ENCODE assay signal across 7 cellular contexts in genomic region chr2:190533968-190534309, GRCh38. TPM values are rescaled to one million over a fixed set of nuclear protein-coding genes. Genes with fewer than 3 reads are reported as not detected.
DNase-seq lines count a peak whose midpoint lies in the region; ATAC-seq and TF ChIP-seq lines count a peak whose summit lies in the region.

No MANE protein-coding gene starts in this region.

- ATAC-seq in GM19438 (IDR thresholded peaks at IDR 0.05; ENCODE audit: low read depth, unreplicated experiment): peak; percentile 4
- ATAC-seq in HG03342 (IDR thresholded peaks at IDR 0.05; ENCODE audit: unreplicated experiment): peak; percentile 22
- peak; percentile 6 for ATAC-seq in aorta (ENCODE audit: low FRiP score)

- H3K9me3 ChIP-seq in neuron (ENCODE audit: low read length) (no peaks in the 10 kb centered on the region), aorta (ENCODE audit: control insufficient read depth, low read length) (peaks cover 1% of the 10 kb centered on the region)

- peak; percentile 47 for DNase-seq in activated CD4-positive, alpha-beta T cell treated with anti-CD3 and anti-CD28 coated beads, Interleukin-2, amount 50 U/mL, for 1 hour
- DNase-seq in endothelial cell (ENCODE audit: low spot score) (no peak), aorta (no peak), KG1 (lab: John Stamatoyannopoulos, UW) (no peak)

- H3K27me3 Mint-ChIP-seq in endothelial cell (ENCODE audit: unreplicated experiment): peaks cover 4% of the 10 kb centered on the region

- WGBS in aorta, 2 donors: 3% methylated on average over 13 of the region's 13 CpGs

- TF ChIP-seq CTCF in endothelial cell (IDR thresholded peaks at IDR 0.05; ENCODE audit: unreplicated experiment): no peak

- peak overlapping the region; percentile 91 for H3K4me3 Mint-ChIP-seq in endothelial cell (ENCODE audit: unreplicated experiment)

- H3K36me3 ChIP-seq in neuron (ENCODE audit: insufficient read depth, low read length) (no peaks in the 10 kb centered on the region), aorta (ENCODE audit: control insufficient read depth in 1 of 2, insufficient read depth in 2 of 2, low read length in 1 of 2) (no peaks in the 10 kb centered on the region)

- intact Hi-C loops in aorta (cut with DNase I): loop anchor here in 1 of 2 donors (2.0 kb wide), 1 partner anchor 115 kb away; the partner anchor contains the start of gene NAB1

- H3K4me1 ChIP-seq in neuron (ENCODE audit: insufficient read depth, low read length) (peaks cover 7% of the 10 kb centered on the region), aorta (ENCODE audit: control insufficient read depth in 1 of 2, insufficient read depth in 2 of 2, low read length in 2 of 2) (peaks cover 0 to 3% of the 10 kb centered on the region in 2 donors)

- H3K9me3 Mint-ChIP-seq in endothelial cell (ENCODE audit: unreplicated experiment): no peaks in the 10 kb centered on the region

- peaks cover 23% of the 10 kb centered on the region for H3K4me1 Mint-ChIP-seq in endothelial cell (ENCODE audit: unreplicated experiment)

- H3K27me3 ChIP-seq in neuron (ENCODE audit: insufficient read depth, low read length) (no peaks in the 10 kb centered on the region), aorta (ENCODE audit: control insufficient read depth in 1 of 2, insufficient read depth in 2 of 2, low read length in 1 of 2) (no peaks in the 10 kb centered on the region)

- peak overlapping the region; percentile 52 for H3K4me3 ChIP-seq in neuron (ENCODE audit: low read length)
- peak overlapping the region; percentile 7 to 78 for H3K4me3 ChIP-seq in aorta (ENCODE audit: low read length in 2 of 2)

- peak overlapping the region; percentile 23 to 55 for H3K27ac ChIP-seq in aorta (ENCODE audit: low read depth in 1 of 2, low read length in 2 of 2)

- peak overlapping the region; percentile 92 for H2AFZ ChIP-seq in neuron (ENCODE audit: low read depth, low read length)

- H3K27ac Mint-ChIP-seq in endothelial cell (ENCODE audit: unreplicated experiment): peak overlapping the region; percentile 94

- no peaks in the 10 kb centered on the region for H3K36me3 Mint-ChIP-seq in endothelial cell (ENCODE audit: low read depth, unreplicated experiment)

RNA-seq across cellular contexts. Expression of gene NEMP2, which starts 0.6 kb away (rescaled TPM):
- total RNA-seq in endothelial cell (ENCODE audit: unreplicated experiment) (8.3 TPM), aorta (1 to 10 TPM; 8.0 to 8.6 TPM)
- polyA plus RNA-seq in aorta: 1 to 10 TPM in 1 of 2 donors, under 1 TPM in 1; 0.88 to 3.1 TPM
